8 cellular contexts compared by ENCODE assay signal in the genomic region with DNA sequence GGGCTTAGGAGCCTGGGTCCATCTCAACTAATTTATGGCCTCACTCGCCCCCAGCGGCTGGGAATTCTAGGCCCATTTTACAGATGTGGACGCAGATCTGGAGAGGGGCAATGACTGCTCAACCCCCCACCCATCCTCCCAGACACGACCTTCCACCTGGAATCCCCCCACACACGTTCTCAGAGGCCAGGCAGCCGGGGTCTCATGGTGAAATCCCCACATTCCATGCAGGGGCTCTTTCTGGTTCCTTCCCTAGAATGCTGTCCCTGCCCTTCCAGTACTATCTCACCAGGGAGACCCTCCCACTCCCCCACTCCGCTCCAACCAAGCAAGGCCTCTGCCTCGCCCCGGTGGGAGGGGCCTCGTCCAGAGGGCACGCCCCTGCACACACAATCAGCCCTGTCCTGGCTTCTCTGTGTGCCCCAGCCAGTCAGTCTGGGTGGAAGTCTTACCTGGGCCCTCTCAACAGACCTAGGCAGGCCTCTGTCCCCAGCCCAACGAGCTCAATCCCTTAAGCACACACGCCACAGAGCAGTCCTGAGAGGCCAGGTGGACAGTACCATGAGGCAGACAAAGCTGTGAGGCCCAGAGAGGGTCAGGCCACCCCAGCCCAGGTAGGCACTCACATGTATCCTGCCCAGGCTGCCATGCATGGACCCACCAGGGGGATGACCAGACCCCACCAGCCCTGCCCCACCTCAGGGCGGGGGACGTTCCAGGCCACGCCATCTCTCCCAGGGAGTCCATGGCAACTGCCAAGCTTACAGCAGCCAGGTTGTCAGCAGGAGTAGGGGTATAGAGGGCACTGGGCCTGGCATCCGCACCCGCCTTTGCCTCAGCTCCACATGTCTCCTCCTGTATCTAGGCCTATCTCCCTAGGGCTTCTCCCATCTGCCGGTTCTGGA. TPM values are rescaled to one million over a fixed set of nuclear protein-coding genes. Genes with fewer than 3 reads are reported as not detected.
DNase-seq lines count a peak whose midpoint lies in the region; ATAC-seq and TF ChIP-seq lines count a peak whose summit lies in the region.

No MANE protein-coding gene starts in this region.

- peak in 1 of 5 donors; percentile 21 for DNase-seq in CD8-positive, alpha-beta memory T cell
- DNase-seq in NAMALWA (ENCODE audit: low spot score): peak; percentile 52
- DNase-seq in astrocyte of the cerebellum (ENCODE audit: low read depth): no peak
- DNase-seq in memory B cell (ENCODE audit: low spot score in 2 of 2): no peak
- DNase-seq in upper lobe of left lung: peak; percentile 65 to 84
- no peak for DNase-seq in foreskin melanocyte
- DNase-seq in putamen (ENCODE audit: low spot score): no peak
- DNase-seq in GM10266 (ENCODE audit: extremely low spot score): no peak

- peaks cover 6 to 9% of the 10 kb centered on the region in 2 donors for H3K27me3 Mint-ChIP-seq in CD8-positive, alpha-beta memory T cell
- no peaks in the 10 kb centered on the region for H3K27me3 Mint-ChIP-seq in memory B cell

- no peak for ATAC-seq in memory B cell (ENCODE audit: low read depth)
- peak; percentile 7 to 38 for ATAC-seq in upper lobe of left lung (ENCODE audit: low FRiP score in 2 of 2)

- H3K9me3 ChIP-seq in CD8-positive, alpha-beta memory T cell (ENCODE audit: low read length): no peaks in the 10 kb centered on the region
- no peaks in the 10 kb centered on the region for H3K9me3 ChIP-seq in upper lobe of left lung

- H3K27me3 ChIP-seq in CD8-positive, alpha-beta memory T cell (ENCODE audit: insufficient read depth, low read length, poor library complexity, severe bottlenecking): no peaks in the 10 kb centered on the region
- no peaks in the 10 kb centered on the region for H3K27me3 ChIP-seq in upper lobe of left lung

- POLR2A ChIA-PET in CD8-positive, alpha-beta memory T cell (lab: Charles Lee): interaction anchor here (0.5 kb wide), 1 partner anchor 45 kb away, joined by 3 read pairs; no protein-coding TSS in a partner anchor

- CTCF ChIA-PET in CD8-positive, alpha-beta memory T cell (lab: Charles Lee): interaction anchor here (0.9 to 2.3 kb wide), 5 partner anchors 12 to 194 kb away, joined by 3 to 10 read pairs (median 6); no protein-coding TSS in a partner anchor

- H3K4me1 Mint-ChIP-seq in CD8-positive, alpha-beta memory T cell: peaks cover 8 to 23% (median 11%) of the 10 kb centered on the region in 3 donors
- peaks cover 21% of the 10 kb centered on the region for H3K4me1 Mint-ChIP-seq in memory B cell

- H3K4me3 Mint-ChIP-seq in CD8-positive, alpha-beta memory T cell: peak overlapping the region; percentile 79 to 93 (median 87)
- H3K4me3 Mint-ChIP-seq in memory B cell: peak overlapping the region; percentile 88

- in situ Hi-C loops in astrocyte of the cerebellum (cut with HindIII; ENCODE audit: low sequenced_read_pairs): no loop called here

- TF ChIP-seq POLR2A in upper lobe of left lung (IDR thresholded peaks at IDR 0.05): no peak

- H3K27ac ChIP-seq in CD8-positive, alpha-beta memory T cell (ENCODE audit: low read depth, low read length): peak overlapping the region; percentile 22
- H3K27ac ChIP-seq in upper lobe of left lung: peak overlapping the region in 2 of 4 donors; percentile 81 to 83

- WGBS in upper lobe of left lung, 2 donors: 67 to 70% methylated on average over 6 to 16 of the region's 19 CpGs

- H3K27ac Mint-ChIP-seq in CD8-positive, alpha-beta memory T cell: peak overlapping the region in 6 of 8 donors; percentile 8 to 83 (median 34)
- H3K27ac Mint-ChIP-seq in memory B cell: peak overlapping the region; percentile 15

- no peaks in the 10 kb centered on the region for H3K9me3 Mint-ChIP-seq in CD8-positive, alpha-beta memory T cell
- no peaks in the 10 kb centered on the region for H3K9me3 Mint-ChIP-seq in memory B cell

- peaks cover 0 to 1% (median 0%) of the 10 kb centered on the region in 3 donors for H3K36me3 Mint-ChIP-seq in CD8-positive, alpha-beta memory T cell
- peaks cover 1% of the 10 kb centered on the region for H3K36me3 Mint-ChIP-seq in memory B cell

- TF ChIP-seq CTCF in astrocyte of the cerebellum (IDR thresholded peaks at IDR 0.05; ENCODE audit: low read depth, low read length, missing control alignments) (no peak), upper lobe of left lung (IDR thresholded peaks at IDR 0.05) (no peak), GM10266 (IDR thresholded peaks at IDR 0.05; ENCODE audit: control insufficient read depth, insufficient read depth, low read depth, missing control alignments) (no peak)

- H3K36me3 ChIP-seq in CD8-positive, alpha-beta memory T cell (ENCODE audit: insufficient read depth, low read length): no peaks in the 10 kb centered on the region
- peaks cover 0 to 12% (median 4%) of the 10 kb centered on the region in 4 donors for H3K36me3 ChIP-seq in upper lobe of left lung

- TF ChIP-seq EP300 in upper lobe of left lung (IDR thresholded peaks at IDR 0.05): no peak

- peaks cover 13% of the 10 kb centered on the region for H3K4me1 ChIP-seq in CD8-positive, alpha-beta memory T cell (ENCODE audit: insufficient read depth, low read length)
- peaks cover 8 to 20% (median 17%) of the 10 kb centered on the region in 4 donors for H3K4me1 ChIP-seq in upper lobe of left lung

- H3K4me3 ChIP-seq in CD8-positive, alpha-beta memory T cell (ENCODE audit: low read length): peak overlapping the region; percentile 58
- H3K4me3 ChIP-seq in astrocyte of the cerebellum (ENCODE audit: low read depth, low read length) (peak overlapping the region; percentile 46), upper lobe of left lung (peak overlapping the region in 3 of 4 donors; percentile 75 to 87 (median 81))

RNA-seq across cellular contexts. Expression of a gene that starts 1.3 kb away (rescaled TPM):
- 10 to 100 TPM; 10.1 to 12.1 TPM for total RNA-seq in CD8-positive, alpha-beta memory T cell
- 1.3 TPM for polyA plus RNA-seq in CD8-positive, alpha-beta memory T cell
- 10 to 100 TPM; 21.0 to 99.9 (median 47.6) TPM for total RNA-seq in upper lobe of left lung

Comparison
In these comparisons a context has a peak if more than half of its experiments do, and no peak if none do; other contexts are left out.
1. DNase-seq: peak in NAMALWA (single experiment) and upper lobe of left lung (2 of 2); none in astrocyte of the cerebellum (single experiment), memory B cell (0 of 2), foreskin melanocyte (single experiment), putamen (single experiment) and GM10266 (single experiment).
2. Peak in every context shown above with its lines, with median percentiles within 50 percentile points of each other: H3K4me3 ChIP-seq.